Comparison of ENCODE assay signal across 8 cellular contexts in genomic region chr19:13794388-13794751, GRCh38. TPM values are rescaled to one million over a fixed set of nuclear protein-coding genes. Genes with fewer than 3 reads are reported as not detected.
A peak's percentile ranks its signal among the peaks of the same experiment; 100 is the strongest.
DNase-seq lines count a peak whose midpoint lies in the region; TF ChIP-seq lines count a peak whose summit lies in the region.

No MANE protein-coding gene starts in this region.

- H3K4me3 ChIP-seq in NB4 (ENCODE audit: low read depth, low read length) (peak overlapping the region; percentile 72), lower leg skin (ENCODE audit: low read depth, poor library complexity, severe bottlenecking) (peak overlapping the region; percentile 81), tibial artery (peak overlapping the region; percentile 68 to 70)

- peaks cover 0 to 58% (median 37%) of the 10 kb centered on the region in 4 donors for H3K4me1 ChIP-seq in tibial artery

- DNase-seq in EH (ENCODE audit: low read depth) (peak; percentile 99), NB4 (ENCODE audit: low read depth) (no peak), lower leg skin (ENCODE audit: low spot score in 2 of 2) (peak; percentile 80 to 97), tibial artery (peak; percentile 88 to 93), COR-L47 (lab: John Stamatoyannopoulos, UW) (no peak)
- peak; percentile 27 for DNase-seq in central memory CD4-positive, alpha-beta T cell
- DNase-seq in stimulated activated CD4-positive, alpha-beta T cell treated with anti-CD3 and anti-CD28 coated beads, Interleukin-12 subunit alpha, Interleukin-12 subunit beta, amount 100 ng/mL, for 4 hours, result no peak
- no peak for DNase-seq in effector CD4-positive, alpha-beta T cell

- no peaks in the 10 kb centered on the region for H3K9me3 ChIP-seq in tibial artery

- 1 to 5% methylated on average over 10 of the region's 10 CpGs for WGBS in lower leg skin, 2 donors

- H3K27ac ChIP-seq in tibial artery, result peak overlapping the region; percentile 88

- no peaks in the 10 kb centered on the region for H3K36me3 ChIP-seq in tibial artery

- intact Hi-C loops in lower leg skin (cut with DNase I; ENCODE audit: low total_unique reads) (no loop called here), tibial artery (cut with DNase I; ENCODE audit: low total_unique reads) (no loop called here)

- TF ChIP-seq POLR2A in NB4 (IDR thresholded peaks at IDR 0.05; ENCODE audit: extremely low read depth, insufficient read length) (no peak), lower leg skin (IDR thresholded peaks at IDR 0.05) (no peak)

- TF ChIP-seq CTCF in NB4 (IDR thresholded peaks at IDR 0.05; ENCODE audit: low read depth, low read length) (no peak), lower leg skin (IDR thresholded peaks at IDR 0.05) (no peak), tibial artery (IDR thresholded peaks at IDR 0.05) (no peak)

- H3K27me3 ChIP-seq in tibial artery, result no peaks in the 10 kb centered on the region

RNA-seq across cellular contexts. Expression of gene ZSWIM4, which starts 0.9 kb away (rescaled TPM):
- total RNA-seq in lower leg skin, result 10 to 100 TPM; 22.3 to 29.9 (median 23.3) TPM

RNA-seq across cellular contexts. Expression of gene C19orf53, which starts 20.1 kb away (rescaled TPM):
- 100 to 1,000 TPM; 113 to 200 (median 145) TPM for total RNA-seq in lower leg skin

RNA-seq across cellular contexts. Expression of gene MRI1, which starts 30.0 kb away (rescaled TPM):
- total RNA-seq in lower leg skin, result 100 to 1,000 TPM in 2 of 4 donors, 10 to 100 TPM in 2; 72.8 to 133 (median 92.1) TPM

Comparison
In these comparisons a context has a peak if more than half of its experiments do, and no peak if none do; other contexts are left out.
1. DNase-seq: peak in EH (single experiment), central memory CD4-positive, alpha-beta T cell (single experiment), lower leg skin (2 of 2) and tibial artery (2 of 2); none in NB4 (single experiment), stimulated activated CD4-positive, alpha-beta T cell treated with anti-CD3 and anti-CD28 coated beads, Interleukin-12 subunit alpha, Interleukin-12 subunit beta, amount 100 ng/mL, for 4 hours (single experiment), COR-L47 (single experiment) and effector CD4-positive, alpha-beta T cell (single experiment).
2. Peak in every context shown above with its lines, with median percentiles within 50 percentile points of each other: H3K4me3 ChIP-seq.